9 cellular contexts compared by ENCODE assay signal in the genomic region with DNA sequence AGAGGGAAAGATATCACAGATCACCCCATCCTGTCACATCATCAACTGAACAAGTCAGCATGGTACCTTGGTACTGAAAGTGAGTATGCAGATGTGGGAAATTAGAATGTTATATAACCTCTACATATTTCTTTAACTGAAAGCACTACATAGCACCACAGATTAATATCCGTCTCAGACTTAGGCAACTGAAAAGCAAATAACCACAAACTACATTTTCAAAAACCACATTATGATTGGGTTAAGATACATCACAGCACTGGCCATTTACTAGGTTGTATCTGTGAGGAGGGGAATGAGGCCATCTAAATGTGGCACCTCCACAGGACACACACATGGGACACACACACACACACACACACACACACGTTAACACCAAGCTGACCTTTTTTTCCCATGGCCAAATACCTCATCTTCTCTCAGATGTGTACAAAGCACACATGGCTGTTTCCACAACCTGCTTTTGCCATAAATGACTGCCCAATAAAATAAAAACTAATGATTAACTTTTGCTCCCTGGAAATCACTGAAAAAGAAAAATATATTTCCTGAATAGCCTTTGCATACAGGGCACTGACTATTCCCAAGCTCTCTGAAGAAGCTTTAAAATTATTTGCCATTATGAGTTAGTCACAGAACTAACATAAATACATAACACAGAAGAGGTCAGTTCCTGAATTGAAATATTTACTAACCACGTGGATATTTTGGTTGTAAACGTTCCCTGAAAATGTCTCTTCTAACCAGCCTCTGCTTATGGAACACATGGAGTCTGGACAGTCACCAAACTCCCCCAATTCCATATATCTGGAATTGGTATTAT.
DNase-seq lines count a peak whose midpoint lies in the region; ATAC-seq, FAIRE-seq and TF ChIP-seq lines count a peak whose summit lies in the region.
"Had no signal": no experiment of that assay in that cellular context is flagged by ENCODE, and none has a peak within 500 bp of the region (broad histone marks: within the 10 kb centered on the region; RNA-seq: fewer than 3 reads in every experiment).

No MANE protein-coding gene starts in this region.

- no peak overlapping the region for H3K4me3 ChIP-seq in pancreas
- H3K4me3 ChIP-seq: HAP-1 had no signal

- peaks cover 9 to 16% (median 14%) of the 10 kb centered on the region in 3 donors for H3K4me1 ChIP-seq in pancreas
- H3K4me1 ChIP-seq: HAP-1 had no signal

- no peaks in the 10 kb centered on the region for H3K36me3 ChIP-seq in pancreas
- H3K36me3 ChIP-seq: HAP-1 had no signal

- peak overlapping the region in 2 of 4 donors; percentile 23 to 71 for H3K27ac ChIP-seq in pancreas

- ATAC-seq in GM19351 (IDR thresholded peaks at IDR 0.05; ENCODE audit: unreplicated experiment) (peak; percentile 52), HG02870 (IDR thresholded peaks at IDR 0.05; ENCODE audit: unreplicated experiment) (peak; percentile 65), pancreas (peak; percentile 63 to 87 (median 79))
- ATAC-seq: WTC11 had no signal

- FAIRE-seq in pancreas (lab: Jason Lieb, UNC) = no peak

- 13 to 18% methylated on average over 4 of the region's 4 CpGs for WGBS in pancreas, 2 donors

- DNase-seq in OCI-M1 (lab: John Stamatoyannopoulos, UW) (peak; percentile 63), pancreas (peak in 2 of 6 donors; percentile 9 to 15), KBM-7 (no peak), NCI-H187 (lab: John Stamatoyannopoulos, UW) (no peak)
- no peak for DNase-seq in stimulated activated CD4-positive, alpha-beta T cell treated with anti-CD3 and anti-CD28 coated beads, Interleukin-2, amount 100 ng/mL, for 48 hours

- H3K27me3 ChIP-seq in pancreas = no peaks in the 10 kb centered on the region

- intact Hi-C loops in pancreas (cut with DNase I) = no loop called here

- in situ Hi-C loops in KBM-7 (cut with MboI; ENCODE audit: low pct_unique_long_range_greater_than_20kb, low sequenced_read_pairs) = no loop called here

- no peaks in the 10 kb centered on the region for H3K9me3 ChIP-seq in pancreas
- H3K9me3 ChIP-seq: HAP-1 had no signal

- no peak for TF ChIP-seq CTCF in pancreas (IDR thresholded peaks at IDR 0.05)
